Comparison of ENCODE assay signal across 14 cellular contexts in the genomic region with DNA sequence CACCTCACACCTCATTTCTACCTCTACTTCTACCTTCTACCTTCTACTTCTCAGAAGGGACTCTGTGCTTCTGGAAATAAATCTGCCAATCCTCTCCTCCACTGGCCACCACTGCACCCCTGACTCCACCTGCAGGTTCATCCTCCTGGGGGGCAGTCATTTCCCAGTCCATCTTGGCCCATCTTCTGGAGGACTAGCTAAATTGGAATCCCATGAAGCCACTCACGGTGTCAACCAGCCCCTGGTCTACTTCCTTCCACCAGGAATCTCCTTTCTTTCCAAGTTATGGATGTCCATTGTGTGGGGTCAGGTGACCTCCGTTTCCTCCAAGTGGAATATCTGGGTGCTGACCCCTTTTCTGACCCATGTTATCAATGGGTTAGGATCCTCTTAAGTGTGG. TPM values are rescaled to one million over a fixed set of nuclear protein-coding genes. Genes with fewer than 3 reads are reported as not detected.
DNase-seq lines count a peak whose midpoint lies in the region; ATAC-seq, FAIRE-seq and TF ChIP-seq lines count a peak whose summit lies in the region.
"Had no signal": no experiment of that assay in that cellular context is flagged by ENCODE, and none has a peak within 500 bp of the region (broad histone marks: within the 10 kb centered on the region; RNA-seq: fewer than 3 reads in every experiment).

No MANE protein-coding gene starts in this region.

- H3K27ac ChIP-seq in CD8-positive, alpha-beta T cell (ENCODE audit: low read depth, low read length) = no peak overlapping the region
- no peak overlapping the region for H3K27ac ChIP-seq in astrocyte (ENCODE audit: low read depth, low read length)
- H3K27ac ChIP-seq in neural progenitor cell = no peak overlapping the region

- H3K9ac ChIP-seq in astrocyte (ENCODE audit: low read length) = no peak overlapping the region
- no peak overlapping the region for H3K9ac ChIP-seq in neural progenitor cell

- CTCF ChIA-PET in CD8-positive, alpha-beta T cell (lab: Charles Lee) = interaction anchor here (1.7 to 30.3 kb wide), 3 partner anchors 6 to 32 kb away, joined by 3 to 1148 read pairs (median 1148); a partner anchor contains a TSS

- TF ChIP-seq CTCF in CD8-positive, alpha-beta T cell (IDR thresholded peaks at IDR 0.05) = no peak
- TF ChIP-seq CTCF in astrocyte (IDR thresholded peaks at IDR 0.05; ENCODE audit: insufficient read depth, low read depth, low read length) = no peak
- TF ChIP-seq CTCF in neural progenitor cell (IDR thresholded peaks at IDR 0.05) = no peak

- peaks cover 4% of the 10 kb centered on the region for H3F3A ChIP-seq in neural progenitor cell (ENCODE audit: low read depth)

- no peak for DNase-seq in CD8-positive, alpha-beta T cell
- no peak for DNase-seq in GM12892 (ENCODE audit: insufficient read length)
- no peak for DNase-seq in astrocyte (ENCODE audit: low read depth)
- DNase-seq in neural progenitor cell (ENCODE audit: low spot score) = no peak
- DNase-seq in GDM1 (lab: John Stamatoyannopoulos, UW) = no peak
- no peak for DNase-seq in GM03348 (ENCODE audit: low spot score)
- DNase-seq: activated CD8-positive, alpha-beta memory T cell treated with anti-CD3 and anti-CD28 coated beads, Interleukin-2, amount 50 U/mL, for 48 hours; DND-41 had no signal

- H3K27me3 Mint-ChIP-seq in CD8-positive, alpha-beta T cell (ENCODE audit: low read depth) = no peaks in the 10 kb centered on the region
- peaks cover 78% of the 10 kb centered on the region for H3K27me3 Mint-ChIP-seq in astrocyte (ENCODE audit: low read depth, unreplicated experiment)
- H3K27me3 Mint-ChIP-seq in neural progenitor cell (ENCODE audit: insufficient read depth, low read depth) = peaks cover 74% of the 10 kb centered on the region

- H3K79me2 ChIP-seq in astrocyte (ENCODE audit: insufficient read depth, low read length) (no peaks in the 10 kb centered on the region), neural progenitor cell (ENCODE audit: low read depth) (no peaks in the 10 kb centered on the region)

- H3K4me1 Mint-ChIP-seq in CD8-positive, alpha-beta T cell (ENCODE audit: low read depth) = peaks cover 37% of the 10 kb centered on the region
- peaks cover 23% of the 10 kb centered on the region for H3K4me1 Mint-ChIP-seq in astrocyte (ENCODE audit: low read depth, unreplicated experiment)
- H3K4me1 Mint-ChIP-seq in neural progenitor cell = peaks cover 23% of the 10 kb centered on the region

- no peaks in the 10 kb centered on the region for H3K9me3 ChIP-seq in CD8-positive, alpha-beta T cell (ENCODE audit: low read length)
- peaks cover 4% of the 10 kb centered on the region for H3K9me3 ChIP-seq in astrocyte (ENCODE audit: insufficient read depth, low read depth, low read length)
- no peaks in the 10 kb centered on the region for H3K9me3 ChIP-seq in neural progenitor cell (ENCODE audit: low read depth)

- peaks cover 3% of the 10 kb centered on the region for H4K20me1 ChIP-seq in astrocyte (ENCODE audit: insufficient read depth, low read length)
- peaks cover 29% of the 10 kb centered on the region for H4K20me1 ChIP-seq in neural progenitor cell (ENCODE audit: low read depth)

- no peak overlapping the region for H3K4me3 ChIP-seq in CD8-positive, alpha-beta T cell (ENCODE audit: low read depth, low read length)
- H3K4me3 ChIP-seq in astrocyte (ENCODE audit: insufficient read depth, low read depth, low read length) (no peak overlapping the region), neural progenitor cell (no peak overlapping the region)
- H3K4me3 ChIP-seq: K562 had no signal

- no peaks in the 10 kb centered on the region for H3K27me3 ChIP-seq in CD8-positive, alpha-beta T cell (ENCODE audit: insufficient read depth, low read length)
- H3K27me3 ChIP-seq in astrocyte (ENCODE audit: insufficient read depth, low read length) (peaks cover 75% of the 10 kb centered on the region), neural progenitor cell (peaks cover 100% of the 10 kb centered on the region)

- H3K36me3 ChIP-seq in CD8-positive, alpha-beta T cell (ENCODE audit: insufficient read depth, low read length) = no peaks in the 10 kb centered on the region
- H3K36me3 ChIP-seq in astrocyte (ENCODE audit: insufficient read depth, low read length) (no peaks in the 10 kb centered on the region), neural progenitor cell (no peaks in the 10 kb centered on the region)

- peaks cover 36% of the 10 kb centered on the region for H3K4me1 ChIP-seq in CD8-positive, alpha-beta T cell (ENCODE audit: insufficient read depth, low read length)
- no peaks in the 10 kb centered on the region for H3K4me1 ChIP-seq in astrocyte (ENCODE audit: insufficient read depth, low read length)
- H3K4me1 ChIP-seq in neural progenitor cell = peaks cover 9% of the 10 kb centered on the region

- H3K4me3 Mint-ChIP-seq in CD8-positive, alpha-beta T cell = peak overlapping the region; percentile 35
- H3K4me3 Mint-ChIP-seq in astrocyte (ENCODE audit: unreplicated experiment) (peak overlapping the region; percentile 54), neural progenitor cell (peak overlapping the region; percentile 59)

- no peak for ATAC-seq in CD8-positive, alpha-beta T cell
- no peak for ATAC-seq in GM18520 (IDR thresholded peaks at IDR 0.05; ENCODE audit: unreplicated experiment)
- ATAC-seq: K562 had no signal

- H3K27ac Mint-ChIP-seq in CD8-positive, alpha-beta T cell = no peak overlapping the region
- H3K27ac Mint-ChIP-seq in astrocyte (ENCODE audit: unreplicated experiment) (no peak overlapping the region), neural progenitor cell (no peak overlapping the region)

- intact Hi-C loops in CD8-positive, alpha-beta T cell (cut with DNase I, micrococcal nuclease) = loop anchor here (5.0 to 10.0 kb wide), 3 partner anchors 293 to 610 kb away; a partner anchor contains a TSS

- H3K36me3 Mint-ChIP-seq in CD8-positive, alpha-beta T cell = no peaks in the 10 kb centered on the region
- H3K36me3 Mint-ChIP-seq in astrocyte (ENCODE audit: low read depth, unreplicated experiment) (no peaks in the 10 kb centered on the region), neural progenitor cell (no peaks in the 10 kb centered on the region)

- no peaks in the 10 kb centered on the region for H3K9me3 Mint-ChIP-seq in CD8-positive, alpha-beta T cell
- H3K9me3 Mint-ChIP-seq in astrocyte (ENCODE audit: unreplicated experiment) = peaks cover 7% of the 10 kb centered on the region
- peaks cover 4% of the 10 kb centered on the region for H3K9me3 Mint-ChIP-seq in neural progenitor cell

- H3K4me2 ChIP-seq in astrocyte (ENCODE audit: low read length) (no peak overlapping the region), neural progenitor cell (no peak overlapping the region)

- POLR2A ChIA-PET in CD8-positive, alpha-beta T cell (lab: Charles Lee) = interaction anchor here (1.3 to 19.8 kb wide), 2 partner anchors 11 to 174 kb away, joined by 3 to 272 read pairs; a partner anchor contains a TSS

- no peak for TF ChIP-seq POLR2A in GM12892 (IDR thresholded peaks at IDR 0.05; ENCODE audit: low read depth, low read length)

- H2AFZ ChIP-seq in astrocyte (ENCODE audit: low read depth, low read length) (no peak overlapping the region), neural progenitor cell (replicated peaks) (no peak overlapping the region)

- peak; percentile 65 for FAIRE-seq in GM12892 (lab: Jason Lieb, UNC)
- FAIRE-seq in astrocyte (lab: Jason Lieb, UNC) = no peak
- FAIRE-seq: K562 had no signal

RNA-seq across cellular contexts. Expression of a gene that starts 3.9 kb away (rescaled TPM):
- 1 to 10 TPM; 4.9 to 6.6 TPM for total RNA-seq in CD8-positive, alpha-beta T cell
- polyA plus RNA-seq in GM12892 (2012; ENCODE audit: missing spikeins) = 34.9 TPM
- total RNA-seq in astrocyte (0.91 and 2.5 TPM in 2 replicates), neural progenitor cell (ENCODE audit: low replicate concordance) (not detected in 2 replicates)
- total RNA-seq: fibroblast of villous mesenchyme, K562, left lobe of liver, subcutaneous adipose tissue had no signal
- polyA plus RNA-seq: K562 had no signal

RNA-seq across cellular contexts. Expression of a gene that starts 24.9 kb away (rescaled TPM):
- total RNA-seq in CD8-positive, alpha-beta T cell = not detected
- polyA plus RNA-seq in GM12892 (2012; ENCODE audit: missing spikeins) = not detected
- total RNA-seq in astrocyte (1.3 and 2.6 TPM in 2 replicates), neural progenitor cell (ENCODE audit: low replicate concordance) (not detected in 2 replicates)
- total RNA-seq: fibroblast of villous mesenchyme, K562 had no signal
- polyA plus RNA-seq: K562 had no signal

RNA-seq across cellular contexts. Expression of a gene that starts 52.9 kb away (rescaled TPM):
- not detected for total RNA-seq in CD8-positive, alpha-beta T cell
- polyA plus RNA-seq in GM12892 (2012; ENCODE audit: missing spikeins) = not detected
- total RNA-seq in astrocyte (not detected in 2 replicates), neural progenitor cell (ENCODE audit: low replicate concordance) (not detected in 2 replicates)
- total RNA-seq: fibroblast of villous mesenchyme, K562, left lobe of liver, RPMI7951, subcutaneous adipose tissue had no signal
- polyA plus RNA-seq: K562 had no signal
